ENCODE assay signal across 20 cellular contexts in genomic region chr1:246267426-246267825, GRCh38.
"Had no signal": no experiment of that assay in that cellular context is flagged by ENCODE, and none has a peak within 500 bp of the region (broad histone marks: within the 10 kb centered on the region; RNA-seq: fewer than 3 reads in every experiment).

No MANE protein-coding gene starts in this region.

- H3K9me3 Mint-ChIP-seq: natural killer cell treated with Interleukin-12 subunit alpha and Interleukin-12 subunit beta and Interleukin-15 and Interleukin-18, amount 100 ng/mL, for 72 hours; neural progenitor cell had no signal

- H3K4me1 ChIP-seq: colonic mucosa, upper lobe of left lung, uterus had no signal

- H2AFZ ChIP-seq: neural progenitor cell had no signal

- H3K27ac Mint-ChIP-seq: natural killer cell treated with Interleukin-12 subunit alpha and Interleukin-12 subunit beta and Interleukin-15 and Interleukin-18, amount 100 ng/mL, for 72 hours; progenitor cell of endocrine pancreas had no signal

- H3K4me3 ChIP-seq: colonic mucosa, neural progenitor cell, ovary, upper lobe of left lung, uterus had no signal

- H3K9me3 ChIP-seq: colonic mucosa, ovary, upper lobe of left lung, uterus had no signal

- H3K36me3 Mint-ChIP-seq: natural killer cell treated with Interleukin-12 subunit alpha and Interleukin-12 subunit beta and Interleukin-15 and Interleukin-18, amount 100 ng/mL, for 72 hours; neural progenitor cell had no signal

- H3K4me2 ChIP-seq: neural progenitor cell had no signal

- DNase-seq: colonic mucosa; dermis blood vessel endothelial cell; effector CD4-positive, alpha-beta T cell; foreskin melanocyte; head of caudate nucleus; hypothalamus; mammary epithelial cell; midbrain; nucleus accumbens; ovary; right cardiac atrium; small intestine; stimulated activated CD4-positive, alpha-beta T cell treated with anti-CD3 and anti-CD28 coated beads, Interleukin-2, amount 100 ng/mL, for 48 hours; stimulated activated naive CD4-positive, alpha-beta T cell treated with Interleukin-2 at 50 U/mL for 16 hours; upper lobe of left lung; uterus had no signal

- H3K4me3 Mint-ChIP-seq: natural killer cell treated with Interleukin-12 subunit alpha and Interleukin-12 subunit beta and Interleukin-15 and Interleukin-18, amount 100 ng/mL, for 72 hours; neural progenitor cell had no signal

- ATAC-seq: left lobe of liver; natural killer cell treated with Interleukin-12 subunit alpha and Interleukin-12 subunit beta and Interleukin-15 and Interleukin-18, amount 100 ng/mL, for 72 hours; right cardiac atrium had no signal

- H3K27ac ChIP-seq: colonic mucosa, neural progenitor cell, ovary, upper lobe of left lung, uterus had no signal

- H3K36me3 ChIP-seq: colonic mucosa, neural progenitor cell, ovary, upper lobe of left lung, uterus had no signal

- H3K27me3 Mint-ChIP-seq: natural killer cell treated with Interleukin-12 subunit alpha and Interleukin-12 subunit beta and Interleukin-15 and Interleukin-18, amount 100 ng/mL, for 72 hours; progenitor cell of endocrine pancreas had no signal

- H3K27me3 ChIP-seq: colonic mucosa, neural progenitor cell, ovary, upper lobe of left lung, uterus had no signal

- H3K9ac ChIP-seq: neural progenitor cell had no signal
